In genomic region chr2:148255929-148256328, GRCh38 we compare ENCODE assay signal across 22 cellular contexts.
"Had no signal": no experiment of that assay in that cellular context is flagged by ENCODE, and none has a peak within 500 bp of the region (broad histone marks: within the 10 kb centered on the region; RNA-seq: fewer than 3 reads in every experiment).

No MANE protein-coding gene starts in this region.

- H3K36me3 ChIP-seq: prostate gland, thyroid gland, uterus had no signal

- H3K27ac Mint-ChIP-seq: activated CD4-positive, alpha-beta T cell treated with anti-CD3 and anti-CD28 coated beads, Interleukin-2, amount 10 ng/mL, durations not matched to agents 24 days and 14 days; activated CD8-positive, alpha-beta T cell treated with anti-CD3 and anti-CD28 coated beads, Interleukin-2, amount 10 ng/mL, durations not matched to agents 7 days and 5 days; activated naive CD8-positive, alpha-beta T cell treated with anti-CD3 and anti-CD28 coated beads for 36 hours; activated T-cell treated with anti-CD3 and anti-CD28 coated beads, Interleukin-2, amount 50 U/mL, for 72 hours; brain; T-helper 2 cell treated with Interferon-gamma antibody and Interleukin-4, amounts not matched to agents 5 μg/mL and 100 μg/mL, for 36 hours had no signal

- H3K9me3 ChIP-seq: prostate gland, thyroid gland, uterus had no signal

- H3K4me3 ChIP-seq: left ventricle myocardium inferior, prostate gland, thyroid gland, uterus had no signal

- H3K27me3 ChIP-seq: thyroid gland, uterus had no signal

- H3K27ac ChIP-seq: left ventricle myocardium inferior, prostate gland, thyroid gland, uterus had no signal

- DNase-seq: activated CD4-positive, alpha-beta T cell treated with anti-CD3 and anti-CD28 coated beads, Interleukin-2, amount 10 ng/mL, durations not matched to agents 24 days and 14 days; activated CD4-positive, CD25-positive, alpha-beta regulatory T cell; activated CD8-positive, alpha-beta memory T cell treated with anti-CD3 and anti-CD28 coated beads, Interleukin-2, amount 50 U/mL, for 48 hours; activated CD8-positive, alpha-beta T cell treated with anti-CD3 and anti-CD28 coated beads, Interleukin-2, amount 10 ng/mL, durations not matched to agents 7 days and 5 days; activated gamma-delta T cell treated with Interleukin-2 at 50 U/mL for 16 hours; activated naive CD8-positive, alpha-beta T cell treated with anti-CD3 and anti-CD28 coated beads for 36 hours; activated T-cell treated with anti-CD3 and anti-CD28 coated beads, Interleukin-2, amount 50 U/mL, for 72 hours; amygdala; cortex of kidney; effector CD4-positive, alpha-beta T cell; foreskin fibroblast; hippocampal formation; left ventricle myocardium inferior; stimulated activated CD4-positive, alpha-beta T cell treated with anti-CD3 and anti-CD28 coated beads, Interleukin-1b, Interleukin-23, amount 100 ng/mL, for 48 hours; thyroid gland; uterus had no signal

- FAIRE-seq: endothelial cell of umbilical vein, keratinocyte had no signal

- H3K4me1 ChIP-seq: left ventricle myocardium inferior, prostate gland, thyroid gland, uterus had no signal

- ATAC-seq: activated CD8-positive, alpha-beta T cell treated with anti-CD3 and anti-CD28 coated beads, Interleukin-2, amount 10 ng/mL, durations not matched to agents 7 days and 5 days; activated T-cell treated with anti-CD3 and anti-CD28 coated beads, Interleukin-2, amount 50 U/mL, for 72 hours; sciatic nerve had no signal
